ENCODE assay signal across 8 cellular contexts in the genomic region with DNA sequence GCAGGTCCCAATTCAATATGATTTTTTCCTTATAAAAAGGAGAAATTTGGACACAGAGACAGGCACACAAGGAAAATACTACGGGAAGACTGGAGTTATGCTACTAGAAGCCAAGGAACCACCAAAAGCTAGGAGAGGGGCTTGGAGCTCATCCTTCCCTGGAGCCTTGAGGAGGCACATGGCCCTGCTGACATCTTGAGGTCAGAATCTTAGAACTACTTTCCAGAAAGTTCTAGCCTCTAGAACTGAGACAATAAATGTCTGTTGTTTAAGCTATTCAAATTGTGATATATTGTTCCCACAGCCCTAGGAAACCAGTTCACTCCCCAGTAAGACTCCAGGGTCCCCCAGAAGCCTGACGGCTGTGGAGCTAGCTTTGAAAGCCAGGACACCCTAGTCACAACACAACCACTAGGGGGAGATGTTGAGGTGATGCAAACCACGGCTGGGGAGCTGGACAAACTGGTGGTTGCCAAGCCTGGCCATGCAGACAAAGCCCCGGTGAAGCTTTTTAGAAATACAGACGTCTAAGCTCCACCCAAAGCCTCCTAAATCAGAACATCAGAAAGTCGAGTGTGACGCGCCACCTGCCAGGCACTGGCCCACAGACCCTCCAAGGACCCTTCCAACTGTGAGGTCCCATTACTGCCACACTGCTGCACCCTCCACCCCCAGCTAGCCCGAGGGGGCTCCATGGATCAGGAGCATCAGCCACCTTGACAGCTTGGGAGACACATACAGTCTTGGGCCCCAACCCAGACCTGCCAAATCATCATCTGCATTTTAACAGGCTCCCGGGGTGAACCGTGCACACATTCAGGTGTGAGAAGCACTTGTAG.
A peak's percentile ranks its signal among the peaks of the same experiment; 100 is the strongest.
DNase-seq lines count a peak whose midpoint lies in the region; ATAC-seq, FAIRE-seq and TF ChIP-seq lines count a peak whose summit lies in the region.

No MANE protein-coding gene starts in this region.

- H3K36me3 ChIP-seq in pancreas = no peaks in the 10 kb centered on the region

- intact Hi-C loops in pancreas (cut with DNase I) = loop anchor here in 1 of 3 donors (10.0 kb wide), 1 partner anchor 179 kb away; the partner anchor contains the start of gene SSTR2

- ATAC-seq in GM21423 (IDR thresholded peaks at IDR 0.05; ENCODE audit: unreplicated experiment) (peak; percentile 86), pancreas (peak; percentile 89 to 98 (median 94)), HG03097 (IDR thresholded peaks at IDR 0.05; ENCODE audit: low FRiP score, unreplicated experiment) (no peak)

- peak; percentile 84 for TF ChIP-seq CTCF in D721Med (IDR thresholded peaks at IDR 0.05; ENCODE audit: insufficient read depth, missing control alignments)
- peak; percentile 73 to 90 (median 82) for TF ChIP-seq CTCF in pancreas (IDR thresholded peaks at IDR 0.05)

- 37% methylated on average over 11 of the region's 11 CpGs for WGBS in pancreas, 2 donors

- no peaks in the 10 kb centered on the region for H3K27me3 ChIP-seq in pancreas

- no peaks in the 10 kb centered on the region for H3K9me3 ChIP-seq in pancreas

- H3K27ac ChIP-seq in pancreas = no peak overlapping the region

- DNase-seq in D721Med (ENCODE audit: insufficient read length, low spot score) (peak; percentile 41), KBM-7 (peak; percentile 80), RKO (ENCODE audit: low spot score) (peak; percentile 53), globus pallidus (ENCODE audit: low spot score) (peak; percentile 83), pancreas (peak in 5 of 6 donors; percentile 62 to 76 (median 70))
- peak; percentile 4 for DNase-seq in activated gamma-delta T cell treated with anti-CD3 and anti-CD28 coated beads, Interleukin-2, amount 50 U/mL, for 16 hours (ENCODE audit: low read depth)

- in situ Hi-C loops in KBM-7 (cut with MboI; ENCODE audit: low pct_unique_long_range_greater_than_20kb, low sequenced_read_pairs) = no loop called here

- H3K4me3 ChIP-seq in pancreas = no peak overlapping the region

- no peak for FAIRE-seq in D721Med (lab: Jason Lieb, UNC)
- no peak for FAIRE-seq in pancreas (lab: Jason Lieb, UNC)

- H3K4me1 ChIP-seq in pancreas = no peaks in the 10 kb centered on the region

Comparison
In these comparisons a context has a peak if more than half of its experiments do, and no peak if none do; other contexts are left out.
1. DNase-seq: peak in every context shown above with its lines; median percentile 83 in globus pallidus; 80 in KBM-7; 70 in pancreas; 53 in RKO; 41 in D721Med; 4 in activated gamma-delta T cell treated with anti-CD3 and anti-CD28 coated beads, Interleukin-2, amount 50 U/mL, for 16 hours.